8 cellular contexts compared by ENCODE assay signal in the genomic region with DNA sequence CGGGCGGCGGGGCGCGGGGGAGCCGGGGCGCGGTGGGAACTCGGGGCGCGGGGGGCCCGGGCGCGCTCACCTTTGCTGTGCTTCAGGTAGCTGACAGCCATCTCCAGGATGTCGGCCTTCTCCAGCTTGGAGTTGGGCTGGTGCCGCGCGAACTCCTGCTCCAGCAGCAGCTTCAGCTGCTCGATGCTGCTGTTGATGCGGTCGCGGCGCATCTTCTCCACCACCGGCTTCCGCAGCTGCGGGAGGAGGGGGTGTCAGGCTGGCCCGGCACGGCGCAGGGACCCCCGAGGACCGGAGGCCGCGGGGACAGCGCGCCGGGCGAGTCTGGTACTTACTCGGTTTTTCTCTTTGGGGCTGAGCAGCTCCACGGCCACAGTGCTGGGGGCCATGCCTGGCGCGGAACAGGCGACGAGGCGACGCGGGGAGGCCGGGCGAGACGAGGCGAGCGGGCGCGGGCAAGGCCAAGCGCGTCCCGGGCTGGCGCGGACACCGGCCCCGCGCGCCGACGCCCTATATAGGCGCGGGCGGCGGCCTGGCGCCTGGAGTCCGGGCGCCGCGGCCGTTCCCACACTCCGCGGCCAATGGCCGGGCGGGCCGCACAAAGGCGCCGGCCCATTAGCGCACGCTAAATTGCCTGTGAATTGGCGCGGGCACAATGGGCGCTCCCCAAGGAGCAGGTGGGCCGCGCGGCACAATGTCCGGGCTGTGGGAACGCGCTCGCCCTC. TPM values are rescaled to one million over a fixed set of nuclear protein-coding genes. Genes with fewer than 3 reads are reported as not detected.
DNase-seq lines count a peak whose midpoint lies in the region; ATAC-seq and TF ChIP-seq lines count a peak whose summit lies in the region.

A gene with protein sequence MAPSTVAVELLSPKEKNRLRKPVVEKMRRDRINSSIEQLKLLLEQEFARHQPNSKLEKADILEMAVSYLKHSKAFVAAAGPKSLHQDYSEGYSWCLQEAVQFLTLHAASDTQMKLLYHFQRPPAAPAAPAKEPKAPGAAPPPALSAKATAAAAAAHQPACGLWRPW (minus strand): TSS at position 488 of the 725 bp plus-strand sequence. CDS start 99 bp downstream, at position 389.

- CTCF ChIA-PET in WTC11 (lab: Charles Lee): interaction anchor here (0.5 to 2.1 kb wide), 8 partner anchors 16 to 119 kb away, joined by 3 to 14 read pairs (median 4); a partner anchor contains a TSS

- peaks cover 19% of the 10 kb centered on the region for H3K4me1 Mint-ChIP-seq in WTC11
- peaks cover 14% of the 10 kb centered on the region for H3K4me1 Mint-ChIP-seq in glutamatergic neuron (ENCODE audit: low read depth, unreplicated experiment)

- H3K9ac ChIP-seq in skeletal muscle satellite cell (ENCODE audit: low read depth, low read length): no peak within 1 kb of the TSS

- H3K36me3 Mint-ChIP-seq in WTC11 (no peaks in the 10 kb centered on the region), glutamatergic neuron (ENCODE audit: unreplicated experiment) (no peaks in the 10 kb centered on the region)

- no peaks in the 10 kb centered on the region for H3K36me3 ChIP-seq in skeletal muscle satellite cell (ENCODE audit: insufficient read depth, low read length)

- H3K9me3 Mint-ChIP-seq in WTC11 (no peaks in the 10 kb centered on the region), glutamatergic neuron (ENCODE audit: unreplicated experiment) (peaks cover 4% of the 10 kb centered on the region)

- H3K27ac Mint-ChIP-seq in WTC11: no peak within 1 kb of the TSS
- H3K27ac Mint-ChIP-seq in glutamatergic neuron (ENCODE audit: unreplicated experiment): no peak within 1 kb of the TSS

- peaks cover 77% of the 10 kb centered on the region for H3K4me1 ChIP-seq in skeletal muscle satellite cell (ENCODE audit: control insufficient read depth, insufficient read depth, low read length)

- ATAC-seq in WTC11: no peak; the same call in 1 of the 2 replicates
- no peak for ATAC-seq in HG02870 (IDR thresholded peaks at IDR 0.05; ENCODE audit: unreplicated experiment)

- peak within 1 kb of the TSS; percentile 79 for H3K4me2 ChIP-seq in skeletal muscle satellite cell (ENCODE audit: low read length)

- H3K9me3 ChIP-seq in skeletal muscle satellite cell (replicated peaks; ENCODE audit: low read length): no peaks in the 10 kb centered on the region

- H3K4me3 ChIP-seq in skeletal muscle satellite cell (ENCODE audit: low read length): peak within 1 kb of the TSS; percentile 44

- POLR2A ChIA-PET in WTC11 (lab: Charles Lee): no interaction called here

- TF ChIP-seq CTCF in WTC11 (IDR thresholded peaks at IDR 0.05): no peak
- no peak for TF ChIP-seq CTCF in glutamatergic neuron (IDR thresholded peaks at IDR 0.05; ENCODE audit: partially characterized antibody, unreplicated experiment)
- no peak for TF ChIP-seq CTCF in GM10266 (IDR thresholded peaks at IDR 0.05; ENCODE audit: control insufficient read depth, insufficient read depth, low read depth, missing control alignments)

- no peaks in the 10 kb centered on the region for H3K27me3 ChIP-seq in skeletal muscle satellite cell (ENCODE audit: control insufficient read depth, insufficient read depth, low read length)

- H3K4me3 Mint-ChIP-seq in WTC11 (peak within 1 kb of the TSS; percentile 48), glutamatergic neuron (ENCODE audit: unreplicated experiment) (peak within 1 kb of the TSS; percentile 61)

- DNase-seq in DMS53 (lab: John Stamatoyannopoulos, UW) (peak; percentile 74), DMS53 treated with DMSO at 0.1 percent for 48 hours (lab: John Stamatoyannopoulos, UW; ENCODE audit: unreplicated experiment) (no peak), WTC11 (ENCODE audit: low spot score) (peak; percentile 69), glutamatergic neuron (peak; percentile 82), GM10266 (ENCODE audit: extremely low spot score) (no peak), cortex of kidney (lab: John Stamatoyannopoulos, UW) (no peak)

- H3K27me3 Mint-ChIP-seq in WTC11 (ENCODE audit: low read depth): peaks cover 77% of the 10 kb centered on the region
- H3K27me3 Mint-ChIP-seq in glutamatergic neuron (ENCODE audit: unreplicated experiment): peaks cover 14% of the 10 kb centered on the region

TF ChIP-seq in WTC11, 78 proteins besides CTCF, POLR2A, EP300 and RAD21:
- TF ChIP-seq, protein P1, sequence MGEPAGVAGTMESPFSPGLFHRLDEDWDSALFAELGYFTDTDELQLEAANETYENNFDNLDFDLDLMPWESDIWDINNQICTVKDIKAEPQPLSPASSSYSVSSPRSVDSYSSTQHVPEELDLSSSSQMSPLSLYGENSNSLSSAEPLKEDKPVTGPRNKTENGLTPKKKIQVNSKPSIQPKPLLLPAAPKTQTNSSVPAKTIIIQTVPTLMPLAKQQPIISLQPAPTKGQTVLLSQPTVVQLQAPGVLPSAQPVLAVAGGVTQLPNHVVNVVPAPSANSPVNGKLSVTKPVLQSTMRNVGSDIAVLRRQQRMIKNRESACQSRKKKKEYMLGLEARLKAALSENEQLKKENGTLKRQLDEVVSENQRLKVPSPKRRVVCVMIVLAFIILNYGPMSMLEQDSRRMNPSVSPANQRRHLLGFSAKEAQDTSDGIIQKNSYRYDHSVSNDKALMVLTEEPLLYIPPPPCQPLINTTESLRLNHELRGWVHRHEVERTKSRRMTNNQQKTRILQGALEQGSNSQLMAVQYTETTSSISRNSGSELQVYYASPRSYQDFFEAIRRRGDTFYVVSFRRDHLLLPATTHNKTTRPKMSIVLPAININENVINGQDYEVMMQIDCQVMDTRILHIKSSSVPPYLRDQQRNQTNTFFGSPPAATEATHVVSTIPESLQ (CRISPR knock-in tag; IDR thresholded peaks at IDR 0.05): no peak
- TF ChIP-seq, protein P2, sequence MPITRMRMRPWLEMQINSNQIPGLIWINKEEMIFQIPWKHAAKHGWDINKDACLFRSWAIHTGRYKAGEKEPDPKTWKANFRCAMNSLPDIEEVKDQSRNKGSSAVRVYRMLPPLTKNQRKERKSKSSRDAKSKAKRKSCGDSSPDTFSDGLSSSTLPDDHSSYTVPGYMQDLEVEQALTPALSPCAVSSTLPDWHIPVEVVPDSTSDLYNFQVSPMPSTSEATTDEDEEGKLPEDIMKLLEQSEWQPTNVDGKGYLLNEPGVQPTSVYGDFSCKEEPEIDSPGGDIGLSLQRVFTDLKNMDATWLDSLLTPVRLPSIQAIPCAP (CRISPR knock-in tag; IDR thresholded peaks at IDR 0.05): no peak
- no peak for TF ChIP-seq ZNF423 (CRISPR knock-in tag; IDR thresholded peaks at IDR 0.05)
- TF ChIP-seq, protein P3, sequence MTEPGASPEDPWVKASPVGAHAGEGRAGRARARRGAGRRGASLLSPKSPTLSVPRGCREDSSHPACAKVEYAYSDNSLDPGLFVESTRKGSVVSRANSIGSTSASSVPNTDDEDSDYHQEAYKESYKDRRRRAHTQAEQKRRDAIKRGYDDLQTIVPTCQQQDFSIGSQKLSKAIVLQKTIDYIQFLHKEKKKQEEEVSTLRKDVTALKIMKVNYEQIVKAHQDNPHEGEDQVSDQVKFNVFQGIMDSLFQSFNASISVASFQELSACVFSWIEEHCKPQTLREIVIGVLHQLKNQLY (CRISPR knock-in tag; IDR thresholded peaks at IDR 0.05): no peak

RNA-seq across cellular contexts. Expression of the gene that starts here (rescaled TPM):
- 0.21 to 0.23 TPM in 2 of 3 replicates, not detected in the other for total RNA-seq in WTC11 (2021)
- total RNA-seq in glutamatergic neuron (ENCODE audit: unreplicated experiment): 21.2 TPM
- total RNA-seq in skeletal muscle satellite cell (2012; rRNA removed): not detected in 2 replicates

Comparison
In these comparisons a context has a peak if more than half of its experiments do, and no peak if none do; other contexts are left out.
1. RNA of the gene that starts here (total RNA-seq): 21.2 TPM in glutamatergic neuron (single experiment); 0.21 to 0.23 TPM in WTC11; every median in the first group is over 10 times any median in the second.
2. DNase-seq: peak in DMS53 (single experiment) and glutamatergic neuron (single experiment); none in DMS53 treated with DMSO at 0.1 percent for 48 hours (single experiment), GM10266 (single experiment) and cortex of kidney (single experiment).
3. Peak in DNase-seq in WTC11; RNA of the gene not detected or under 1 TPM.